In genomic region chr7:12168065-12168464, GRCh38 we compare ENCODE assay signal across 5 cellular contexts. TPM values are rescaled to one million over a fixed set of nuclear protein-coding genes. Genes with fewer than 3 reads are reported as not detected.
DNase-seq lines count a peak whose midpoint lies in the region; ATAC-seq, FAIRE-seq and TF ChIP-seq lines count a peak whose summit lies in the region.
"Not testable (repeated sequence)": the region's sequence is repeated elsewhere in the genome, so short reads cannot be mapped to it uniquely, and the experiment has no call there.

No MANE protein-coding gene starts in this region.

- not testable (repeated sequence) for TF ChIP-seq RAD21 in A549 (conservative IDR thresholded peaks at IDR 0.05 in 1 of 2, IDR thresholded peaks at IDR 0.05 in 1 of 2); K562 (CRISPR knock-in tag; conservative IDR thresholded peaks at IDR 0.05 in 1 of 2, IDR thresholded peaks at IDR 0.05 in 1 of 2); HepG2 (CRISPR knock-in tag; IDR thresholded peaks at IDR 0.05)

- H3K27me3 Mint-ChIP-seq in activated T-cell treated with anti-CD3 and anti-CD28 coated beads, Interleukin-2, amount 50 U/mL, for 72 hours (ENCODE audit: low read depth): not testable (repeated sequence)

- H3K4me1 ChIP-seq in A549 (peaks cover 17% of the 10 kb centered on the region), HepG2 (ENCODE audit: insufficient read depth, low read length) (peaks cover 25% of the 10 kb centered on the region)
- not testable (repeated sequence) for H3K4me1 ChIP-seq in Karpas-422 (ENCODE audit: low read length); K562 (replicated peaks in 1 of 2; ENCODE audit: control insufficient read depth in 2 of 2, insufficient read depth in 2 of 2, low read length in 2 of 2)

- not testable (repeated sequence) for H3K36me3 ChIP-seq in Karpas-422 (ENCODE audit: insufficient read depth, low read length); K562 (ENCODE audit: control insufficient read depth, insufficient read depth, low read length); HepG2 (replicated peaks in 1 of 2; ENCODE audit: control insufficient read depth in 1 of 2, insufficient read depth in 2 of 2, low read length in 2 of 2)

- peaks cover 18 to 28% of the 10 kb centered on the region in 2 donors for H3K9me3 Mint-ChIP-seq in activated T-cell treated with anti-CD3 and anti-CD28 coated beads, Interleukin-2, amount 50 U/mL, for 72 hours

- not testable (repeated sequence) for FAIRE-seq in A549 (lab: Jason Lieb, UNC); K562 (lab: Jason Lieb, UNC); HepG2 (lab: Jason Lieb, UNC)

- not testable (repeated sequence) for H2AFZ ChIP-seq in Karpas-422 (ENCODE audit: low read length); K562 (ENCODE audit: low read depth, low read length); HepG2 (ENCODE audit: low read length)

- not testable (repeated sequence) for BruUV-seq in K562 (replicated peaks; lab: Mats Ljungman, UMichigan); HepG2 (replicated peaks; lab: Mats Ljungman, UMichigan)

- not testable (repeated sequence) for H3K9ac ChIP-seq in Karpas-422 (ENCODE audit: low read length); K562 (ENCODE audit: insufficient read depth in 1 of 2, low read depth in 2 of 2, low read length in 2 of 2); HepG2 (ENCODE audit: insufficient read depth, low read depth, low read length)

- H3K9me1 ChIP-seq in K562 (ENCODE audit: control insufficient read depth, insufficient read depth, low read length): not testable (repeated sequence)

- H3K27ac ChIP-seq in A549; Karpas-422 (ENCODE audit: low read length); K562 (ENCODE audit: extremely low read depth, low read depth, low read length); HepG2 (ENCODE audit: extremely low read length, insufficient read depth, low read length): not testable (repeated sequence)

- peaks cover 25 to 35% of the 10 kb centered on the region in 2 donors for H3K36me3 Mint-ChIP-seq in activated T-cell treated with anti-CD3 and anti-CD28 coated beads, Interleukin-2, amount 50 U/mL, for 72 hours (ENCODE audit: insufficient read depth in 2 of 2)

- H3K9me3 ChIP-seq in A549: peaks cover 33% of the 10 kb centered on the region
- H3K9me3 ChIP-seq in Karpas-422 (ENCODE audit: low read length); K562 (replicated peaks; ENCODE audit: control insufficient read depth, insufficient read depth, low read depth, low read length); HepG2 (ENCODE audit: low read length): not testable (repeated sequence)

- ATAC-seq in A549; activated T-cell treated with anti-CD3 and anti-CD28 coated beads, Interleukin-2, amount 50 U/mL, for 72 hours (replicated peaks in 1 of 2); K562; HepG2: not testable (repeated sequence)

- POLR2A ChIA-PET in A549 (lab: Yijun Ruan, JAX); K562 (lab: Yijun Ruan, JAX); HepG2 (lab: Yijun Ruan, JAX): not testable (repeated sequence)

- H3K4me3 Mint-ChIP-seq in activated T-cell treated with anti-CD3 and anti-CD28 coated beads, Interleukin-2, amount 50 U/mL, for 72 hours: not testable (repeated sequence)

- not testable (repeated sequence) for H3K4me3 ChIP-seq in A549; Karpas-422 (ENCODE audit: low read length); K562; HepG2 (replicated peaks in 1 of 3; ENCODE audit: insufficient read depth in 1 of 3, low read depth in 2 of 3, low read length in 3 of 3)

- TF ChIP-seq CTCF in A549 (IDR thresholded peaks at IDR 0.05); K562 (IDR thresholded peaks at IDR 0.05 in 2 of 3, conservative IDR thresholded peaks at IDR 0.05 in 1 of 3; ENCODE audit: insufficient read depth in 2 of 3, low read depth in 1 of 3, low read length in 3 of 3); HepG2 (CRISPR knock-in tag; IDR thresholded peaks at IDR 0.05): not testable (repeated sequence)

- not testable (repeated sequence) for H3K79me2 ChIP-seq in Karpas-422 (ENCODE audit: low read length); K562 (ENCODE audit: control insufficient read depth, insufficient read depth, low read length); HepG2 (ENCODE audit: insufficient read depth, low read length)

- CTCF ChIA-PET in A549 (lab: Yijun Ruan, JAX); K562 (lab: Yijun Ruan, JAX; ENCODE audit: low intra/inter-chr PET ratio); HepG2 (lab: Yijun Ruan, JAX; ENCODE audit: low intra/inter-chr PET ratio, low total read pairs): not testable (repeated sequence)

- not testable (repeated sequence) for H4K20me1 ChIP-seq in Karpas-422 (ENCODE audit: insufficient read depth, low read depth, low read length); K562 (replicated peaks; ENCODE audit: control insufficient read depth, insufficient read depth, low read length); HepG2 (ENCODE audit: insufficient read depth, low read length)

- 50% methylated on average over 3 of the region's 3 CpGs for WGBS in A549 (ENCODE audit: missing lambda C conversion rate)
- 0% methylated on average over 3 of the region's 3 CpGs for WGBS in K562 (ENCODE audit: insufficient coverage, low coverage, missing lambda C conversion rate)
- 11% methylated on average over 3 of the region's 3 CpGs for WGBS in HepG2 (ENCODE audit: low lambda C conversion rate)

- TF ChIP-seq EP300 in A549 (IDR thresholded peaks at IDR 0.05); K562 (IDR thresholded peaks at IDR 0.05; ENCODE audit: low read length); HepG2 (IDR thresholded peaks at IDR 0.05; ENCODE audit: low read depth in 2 of 2, low read length in 2 of 2); HepG2 (CRISPR knock-in tag; IDR thresholded peaks at IDR 0.05; ENCODE audit: borderline replicate concordance): not testable (repeated sequence)

- H3K27me3 ChIP-seq in Karpas-422 (ENCODE audit: low read length); K562 (ENCODE audit: control insufficient read depth in 2 of 2, insufficient read depth in 2 of 2, low read length in 2 of 2); HepG2 (ENCODE audit: control insufficient read depth in 1 of 2, insufficient read depth in 2 of 2, low read length in 2 of 2): not testable (repeated sequence)

- H3K27ac Mint-ChIP-seq in activated T-cell treated with anti-CD3 and anti-CD28 coated beads, Interleukin-2, amount 50 U/mL, for 72 hours: peak overlapping the region; percentile 64

- H3K9me2 ChIP-seq in Karpas-422 (replicated peaks; ENCODE audit: insufficient read depth, low read length): not testable (repeated sequence)

- in situ Hi-C loops in K562 (cut with MboI); HepG2 (cut with HindIII; ENCODE audit: extremely low pct_ligation_motif_present, low pct_unique_long_range_greater_than_20kb): not testable (repeated sequence)

- peaks cover 14% of the 10 kb centered on the region for H3K4me1 Mint-ChIP-seq in activated T-cell treated with anti-CD3 and anti-CD28 coated beads, Interleukin-2, amount 50 U/mL, for 72 hours (ENCODE audit: low read depth)

- not testable (repeated sequence) for DNase-seq in A549 (ENCODE audit: low read depth in 1 of 2, low spot score in 1 of 2); activated T-cell treated with anti-CD3 and anti-CD28 coated beads, Interleukin-2, amount 50 U/mL, for 72 hours; K562 (ENCODE audit: extremely low read depth in 1 of 4, low spot score in 3 of 4); HepG2 (ENCODE audit: low spot score)
- peak; percentile 5 for DNase-seq in Karpas-422

- TF ChIP-seq POLR2A in A549 (IDR thresholded peaks at IDR 0.05; ENCODE audit: low read length); K562 (conservative IDR thresholded peaks at IDR 0.05); HepG2 (IDR thresholded peaks at IDR 0.05; ENCODE audit: insufficient read depth in 1 of 2, low read depth in 2 of 2, low read length in 2 of 2): not testable (repeated sequence)

- not testable (repeated sequence) for H3K4me2 ChIP-seq in A549; Karpas-422 (ENCODE audit: low read depth, low read length, poor library complexity, severe bottlenecking); K562 (ENCODE audit: insufficient read depth, low read length); HepG2 (ENCODE audit: low read depth, low read length)

- intact Hi-C loops in K562 (cut with micrococcal nuclease); HepG2 (cut with micrococcal nuclease; ENCODE audit: unreplicated experiment): not testable (repeated sequence)

RNA-seq across cellular contexts. Expression of gene TMEM106B, which starts 43.0 kb away (rescaled TPM):
- polyA plus RNA-seq in A549 (2011; rRNA removed): 94.8 and 123 TPM in 2 replicates
- 23.5 and 26.4 TPM in 2 replicates for polyA plus RNA-seq in A549 (2012; cell fraction: cytosol; rRNA removed)
- 13.9 and 14.6 TPM in 2 replicates for polyA plus RNA-seq in A549 (2012; cell fraction: nucleus; rRNA removed)
- polyA plus RNA-seq in A549 (2017; fragmentation: RNase III; extraction: RNeasy Plus Mini Kit Qiagen cat#74134 plus additional on column Dnase treatment): 65.2 to 80.8 TPM (median 70.9 TPM) in 3 replicates
- 32.9 and 34.3 TPM in 2 replicates for polyA minus RNA-seq in A549 (2011; rRNA and poly(A)+ RNA removed)
- 30.9 and 88.1 TPM in 2 replicates for total RNA-seq in Karpas-422 (2014; rRNA removed; shearing (Covaris generic); ENCODE audit: low replicate concordance)
- 10 to 100 TPM; 30.5 to 31.6 TPM for total RNA-seq in activated T-cell treated with anti-CD3 and anti-CD28 coated beads, Interleukin-2, amount 50 U/mL, for 72 hours
- 13.2 and 34.3 TPM in 2 replicates for total RNA-seq in K562 (2011; cell fraction: chromatin; rRNA removed; ENCODE audit: low replicate concordance)
- total RNA-seq in K562 (2011; cell fraction: nucleolus; rRNA removed): 13.0 TPM in 2 replicates
- 23.2 and 56.3 TPM in 2 replicates for total RNA-seq in K562 (2011; cell fraction: nucleoplasm; rRNA removed)
- total RNA-seq in K562 (2014; rRNA removed): 12.9 and 15.7 TPM in 2 replicates
- total RNA-seq in K562 (2014; rRNA removed; fragmentation: Illumina TruSeq; extraction: Trizol): 25.9 and 30.1 TPM in 2 replicates
- total RNA-seq in K562 (2015; rRNA removed; fragmentation: Illumina TruSeq; extraction: Trizol): 21.6 and 22.2 TPM in 2 replicates
- 18.7 and 20.7 TPM in 2 replicates for total RNA-seq in K562 (2021)
- polyA plus RNA-seq in K562 (2011; rRNA removed): 27.4 and 30.4 TPM in 2 replicates
- polyA plus RNA-seq in K562 (2011; cell fraction: cytosol; rRNA removed): 6.9 and 13.5 TPM in 2 replicates
- 7.5 and 12.3 TPM in 2 replicates for polyA plus RNA-seq in K562 (2011; cell fraction: nucleus; rRNA removed)
- polyA plus RNA-seq in K562 (2012): 12.8 and 20.1 TPM in 2 replicates
- polyA plus RNA-seq in K562 (2014; fragmentation: Illumina TruSeq; extraction: Trizol): 15.8 and 20.5 TPM in 2 replicates
- polyA plus RNA-seq in K562 (2014; fragmentation: Nextera tagmentation; extraction: Ambion mirVana): 1 to 10 TPM; 8.6 to 8.9 TPM
- polyA plus RNA-seq in K562 (2014; rRNA removed): 10.3 and 13.2 TPM in 2 replicates
- polyA minus RNA-seq in K562 (2011; rRNA and poly(A)+ RNA removed): 41.3 and 54.9 TPM in 2 replicates
- 23.1 and 29.0 TPM in 2 replicates for polyA minus RNA-seq in K562 (2011; cell fraction: cytosol; rRNA and poly(A)+ RNA removed)
- polyA minus RNA-seq in K562 (2011; cell fraction: nucleus; rRNA and poly(A)+ RNA removed): 12.9 and 22.5 TPM in 2 replicates
- total RNA-seq in HepG2 (2016; rRNA removed; fragmentation: Illumina TruSeq; extraction: Trizol): 23.4 and 25.1 TPM in 2 replicates
- 3.8 and 6.2 TPM in 2 replicates for total RNA-seq in HepG2 (2016; cell fraction: cytosol; rRNA removed; fragmentation: Illumina TruSeq; extraction: Trizol; ENCODE audit: low read depth)
- 18.5 and 22.2 TPM in 2 replicates for total RNA-seq in HepG2 (2016; cell fraction: insoluble cytoplasmic fraction; rRNA removed; fragmentation: Illumina TruSeq; extraction: Trizol)
- total RNA-seq in HepG2 (2016; cell fraction: membrane; rRNA removed; fragmentation: Illumina TruSeq; extraction: Trizol): 11.9 and 12.5 TPM in 2 replicates
- total RNA-seq in HepG2 (2016; cell fraction: nucleus; rRNA removed; fragmentation: Illumina TruSeq; extraction: Trizol): 29.5 and 37.2 TPM in 2 replicates
- 16.8 and 17.7 TPM in 2 replicates for polyA plus RNA-seq in HepG2 (2011; rRNA removed)
- polyA plus RNA-seq in HepG2 (2011; cell fraction: cytosol; rRNA removed): 8.2 and 15.0 TPM in 2 replicates
- polyA plus RNA-seq in HepG2 (2011; cell fraction: nucleus; rRNA removed): 3.3 and 6.7 TPM in 2 replicates
- polyA plus RNA-seq in HepG2 (2012): 22.8 and 23.5 TPM in 2 replicates
- 2.4 and 3.9 TPM in 2 replicates for polyA plus RNA-seq in HepG2 (2016; cell fraction: cytosol; fragmentation: Illumina TruSeq; extraction: Trizol; ENCODE audit: low read depth)
- 14.7 and 17.8 TPM in 2 replicates for polyA plus RNA-seq in HepG2 (2016; cell fraction: insoluble cytoplasmic fraction; fragmentation: Illumina TruSeq; extraction: Trizol; ENCODE audit: low read depth)
- 4.8 and 5.6 TPM in 2 replicates for polyA plus RNA-seq in HepG2 (2016; cell fraction: membrane; fragmentation: Illumina TruSeq; extraction: Trizol; ENCODE audit: low read depth)
- polyA plus RNA-seq in HepG2 (2016; cell fraction: nucleus; fragmentation: Illumina TruSeq; extraction: Trizol; ENCODE audit: insufficient read depth, low read depth): 24.5 and 24.8 TPM in 2 replicates
- 6.9 and 7.6 TPM in 2 replicates for polyA minus RNA-seq in HepG2 (2011; rRNA and poly(A)+ RNA removed; ENCODE audit: low replicate concordance)
- polyA minus RNA-seq in HepG2 (2011; cell fraction: cytosol; rRNA and poly(A)+ RNA removed): 19.3 and 25.8 TPM in 2 replicates
- 23.4 and 29.3 TPM in 2 replicates for polyA minus RNA-seq in HepG2 (2011; cell fraction: nucleus; rRNA and poly(A)+ RNA removed)
